In genomic region chr12:130163461-130164215, GRCh38 we compare ENCODE assay signal across 16 cellular contexts. TPM values are rescaled to one million over a fixed set of nuclear protein-coding genes. Genes with fewer than 3 reads are reported as not detected.
DNase-seq lines count a peak whose midpoint lies in the region; ATAC-seq and TF ChIP-seq lines count a peak whose summit lies in the region.
"Had no signal": no experiment of that assay in that cellular context is flagged by ENCODE, and none has a peak within 500 bp of the region (broad histone marks: within the 10 kb centered on the region; RNA-seq: fewer than 3 reads in every experiment).

No MANE protein-coding gene starts in this region.

- CTCF ChIA-PET in Caco-2 (lab: Charles Lee) = no interaction called here

- H3K9me3 Mint-ChIP-seq in Caco-2 (ENCODE audit: unreplicated experiment) (no peaks in the 10 kb centered on the region), glutamatergic neuron (ENCODE audit: unreplicated experiment) (peaks cover 3% of the 10 kb centered on the region), osteocyte (ENCODE audit: unreplicated experiment) (no peaks in the 10 kb centered on the region)

- H3K27me3 ChIP-seq in Caco-2 (replicated peaks; ENCODE audit: control insufficient read depth, insufficient read depth, low read length) = no peaks in the 10 kb centered on the region; the same call in 1 of the 2 replicates
- peaks cover 84% of the 10 kb centered on the region for H3K27me3 ChIP-seq in H7 (ENCODE audit: control insufficient read depth, insufficient read depth, low read length)
- H3K27me3 ChIP-seq: ovary had no signal

- H3K4me3 Mint-ChIP-seq in Caco-2 (ENCODE audit: unreplicated experiment) (peak overlapping the region; percentile 64), glutamatergic neuron (ENCODE audit: unreplicated experiment) (peak overlapping the region; percentile 71), osteocyte (ENCODE audit: unreplicated experiment) (peak overlapping the region; percentile 57)
- H3K4me3 Mint-ChIP-seq: HFFc6 had no signal

- TF ChIP-seq CTCF in Caco-2 (IDR thresholded peaks at IDR 0.05; ENCODE audit: insufficient read depth in 1 of 2, low read depth in 1 of 2, low read length in 1 of 2, severe bottlenecking in 1 of 2, unreplicated experiment in 1 of 2) (no peak), glutamatergic neuron (IDR thresholded peaks at IDR 0.05; ENCODE audit: partially characterized antibody, unreplicated experiment) (no peak), osteocyte (IDR thresholded peaks at IDR 0.05) (no peak)

- ATAC-seq in GM18873 (IDR thresholded peaks at IDR 0.05; ENCODE audit: low FRiP score, unreplicated experiment) = no peak
- ATAC-seq: PC-3 had no signal

- peaks cover 6% of the 10 kb centered on the region for H3K4me1 ChIP-seq in Caco-2

- H3K4me3 ChIP-seq in Caco-2 (ENCODE audit: low read depth, low read length) (no peak overlapping the region), H7 (ENCODE audit: insufficient read depth, low read depth, low read length) (peak overlapping the region; percentile 39)

- DNase-seq in Caco-2 = no peak
- no peak for DNase-seq in H7
- DNase-seq in glutamatergic neuron = no peak
- no peak for DNase-seq in osteocyte (ENCODE audit: extremely low spot score, unreplicated experiment)
- DNase-seq in glomerular visceral epithelial cell (ENCODE audit: extremely low spot score) = no peak
- DNase-seq in NCI-H748 treated with DMSO at 0.1 percent for 48 hours (lab: John Stamatoyannopoulos, UW) = no peak
- DNase-seq: dermis blood vessel endothelial cell, DND-41, HFFc6, mesenchymal stem cell, ovary, PC-3 had no signal

- POLR2A ChIA-PET in Caco-2 (lab: Charles Lee) = no interaction called here

- no peaks in the 10 kb centered on the region for H3K9me3 ChIP-seq in Caco-2
- H3K9me3 ChIP-seq: ascending aorta, ovary, tibial artery had no signal

- intact Hi-C loops in Caco-2 (cut with micrococcal nuclease; ENCODE audit: unreplicated experiment) = no loop called here

- BruUV-seq in Caco-2 (replicated peaks; lab: Mats Ljungman, UMichigan) = no TSS peak

- peaks cover 17% of the 10 kb centered on the region for H3K27me3 Mint-ChIP-seq in Caco-2 (ENCODE audit: insufficient read depth, unreplicated experiment)
- peaks cover 17% of the 10 kb centered on the region for H3K27me3 Mint-ChIP-seq in glutamatergic neuron (ENCODE audit: unreplicated experiment)
- H3K27me3 Mint-ChIP-seq in osteocyte (ENCODE audit: unreplicated experiment) = peaks cover 39% of the 10 kb centered on the region

- H3K36me3 ChIP-seq in Caco-2 (ENCODE audit: control insufficient read depth, insufficient read depth, low read length) = no peaks in the 10 kb centered on the region
- H3K36me3 ChIP-seq in H7 (replicated peaks; ENCODE audit: control insufficient read depth, insufficient read depth, low read length) = no peaks in the 10 kb centered on the region
- H3K36me3 ChIP-seq: ascending aorta; BLaER1 treated with 17β-estradiol and CSF1 and Interleukin-3, amounts not matched to agents 10 nM and 100 nM; ovary; tibial artery had no signal

- H3K4me1 Mint-ChIP-seq in Caco-2 (ENCODE audit: low read depth, unreplicated experiment) (no peaks in the 10 kb centered on the region), glutamatergic neuron (ENCODE audit: low read depth, unreplicated experiment) (no peaks in the 10 kb centered on the region), osteocyte (ENCODE audit: unreplicated experiment) (peaks cover 3% of the 10 kb centered on the region)

- no peaks in the 10 kb centered on the region for H3K36me3 Mint-ChIP-seq in Caco-2 (ENCODE audit: insufficient read depth, unreplicated experiment)
- H3K36me3 Mint-ChIP-seq in glutamatergic neuron (ENCODE audit: unreplicated experiment) = peaks cover 4% of the 10 kb centered on the region
- H3K36me3 Mint-ChIP-seq in osteocyte (ENCODE audit: unreplicated experiment) = no peaks in the 10 kb centered on the region

- no peak overlapping the region for H3K27ac Mint-ChIP-seq in Caco-2 (ENCODE audit: unreplicated experiment)
- H3K27ac Mint-ChIP-seq in glutamatergic neuron (ENCODE audit: unreplicated experiment) = no peak overlapping the region
- no peak overlapping the region for H3K27ac Mint-ChIP-seq in osteocyte (ENCODE audit: unreplicated experiment)
- H3K27ac Mint-ChIP-seq: HFFc6 had no signal

RNA-seq across cellular contexts. Expression of gene FZD10, which starts 1.4 kb away (rescaled TPM):
- total RNA-seq in Caco-2 (2022) = 0.09 TPM in 2 replicates
- total RNA-seq in H7 (2014; rRNA removed; shearing (Covaris generic)) = 14.1 and 20.2 TPM in 2 replicates
- not detected for total RNA-seq in glutamatergic neuron (ENCODE audit: unreplicated experiment)
- not detected in 2 replicates for total RNA-seq in osteocyte
- total RNA-seq: HFFc6, PC-3 had no signal

Comparison
In these comparisons a context has a peak if more than half of its experiments do, and no peak if none do; other contexts are left out.
1. RNA of gene FZD10, which starts 1.4 kb away (total RNA-seq): 14.1 to 20.2 TPM in H7; 0.09 TPM in Caco-2, not detected in glutamatergic neuron (single experiment) and not detected in osteocyte; every median in the first group is over 10 times any median in the second.
2. Peak in every context shown above with its lines, with median percentiles within 50 percentile points of each other: H3K4me3 Mint-ChIP-seq.